Comparison of ENCODE assay signal across 13 cellular contexts in genomic region chr6:139587469-139587868, GRCh38.
A peak's percentile ranks its signal among the peaks of the same experiment; 100 is the strongest.
DNase-seq lines count a peak whose midpoint lies in the region; ATAC-seq and TF ChIP-seq lines count a peak whose summit lies in the region.
"Had no signal": no experiment of that assay in that cellular context is flagged by ENCODE, and none has a peak within 500 bp of the region (broad histone marks: within the 10 kb centered on the region; RNA-seq: fewer than 3 reads in every experiment).

No MANE protein-coding gene starts in this region.

- H3K9me3 Mint-ChIP-seq in mesothelial cell of epicardium = no peaks in the 10 kb centered on the region
- H3K9me3 Mint-ChIP-seq: activated naive CD4-positive, alpha-beta T cell treated with anti-CD3 and anti-CD28 coated beads, Interleukin-2, amount 50 U/mL, for 24 hours; CD4-positive, alpha-beta memory T cell; stimulated activated memory B cell treated with anti-CD40 and anti-IgM and Interleukin-4, amounts not matched to agents 10 μg/mL and 1 μg/mL and 100 μg/mL, for 72 hours; T-helper 2 cell treated with Interferon-gamma antibody and Interleukin-4, amounts not matched to agents 5 μg/mL and 100 μg/mL, for 36 hours had no signal

- no TSS peak for BruUV-seq in A673 (replicated peaks; lab: Mats Ljungman, UMichigan)

- H3K27me3 ChIP-seq in A673 (replicated peaks; ENCODE audit: insufficient read depth, low read depth, low read length, poor library complexity) = no peaks in the 10 kb centered on the region

- peaks cover 1% of the 10 kb centered on the region for H3K36me3 Mint-ChIP-seq in mesothelial cell of epicardium
- H3K36me3 Mint-ChIP-seq: activated naive CD4-positive, alpha-beta T cell treated with anti-CD3 and anti-CD28 coated beads, Interleukin-2, amount 50 U/mL, for 24 hours; CD4-positive, alpha-beta memory T cell; stimulated activated memory B cell treated with anti-CD40 and anti-IgM and Interleukin-4, amounts not matched to agents 10 μg/mL and 1 μg/mL and 100 μg/mL, for 72 hours had no signal

- no peaks in the 10 kb centered on the region for H3K36me3 ChIP-seq in A673 (ENCODE audit: insufficient read depth, low read length, poor library complexity, severe bottlenecking)

- H3K4me3 ChIP-seq in A673 (ENCODE audit: low read depth, low read length, poor library complexity, severe bottlenecking) (no peak overlapping the region), cardiac fibroblast (replicated peaks in 1 of 2; ENCODE audit: low read depth in 2 of 2, low read length in 2 of 2) (no peak overlapping the region)

- no peaks in the 10 kb centered on the region for H3K9me3 ChIP-seq in A673 (ENCODE audit: low read depth, low read length, poor library complexity, severe bottlenecking)

- no peaks in the 10 kb centered on the region for H3K27me3 Mint-ChIP-seq in mesothelial cell of epicardium (ENCODE audit: low read depth)
- H3K27me3 Mint-ChIP-seq: stimulated activated memory B cell treated with anti-CD40 and anti-IgM and Interleukin-4, amounts not matched to agents 10 μg/mL and 1 μg/mL and 100 μg/mL, for 72 hours had no signal

- DNase-seq in A673 (ENCODE audit: low spot score) = peak; percentile 10
- DNase-seq in HT-29 (ENCODE audit: low spot score) = peak; percentile 21
- peak; percentile 79 to 90 for DNase-seq in cardiac fibroblast (ENCODE audit: low read depth in 2 of 2)
- DNase-seq in mesothelial cell of epicardium (ENCODE audit: low spot score in 2 of 2, unreplicated experiment in 2 of 2) = no peak
- DNase-seq in GOT3 (lab: John Stamatoyannopoulos, UW) = no peak
- DNase-seq in activated T-cell treated with anti-CD3 and anti-CD28 coated beads, Interleukin-2, amount 50 U/mL, for 1 hour = no peak
- DNase-seq in ureter (ENCODE audit: low spot score) = no peak
- DNase-seq: CD4-positive, alpha-beta memory T cell; hypothalamus had no signal

- no peak for ATAC-seq in GM19397 (IDR thresholded peaks at IDR 0.05; ENCODE audit: unreplicated experiment)
- ATAC-seq: stimulated activated memory B cell treated with anti-CD40 and anti-IgM and Interleukin-4, amounts not matched to agents 10 μg/mL and 1 μg/mL and 100 μg/mL, for 72 hours had no signal

- H3K27ac Mint-ChIP-seq in mesothelial cell of epicardium = peak overlapping the region; percentile 83
- H3K27ac Mint-ChIP-seq: activated naive CD4-positive, alpha-beta T cell treated with anti-CD3 and anti-CD28 coated beads, Interleukin-2, amount 50 U/mL, for 24 hours; CD4-positive, alpha-beta memory T cell; stimulated activated memory B cell treated with anti-CD40 and anti-IgM and Interleukin-4, amounts not matched to agents 10 μg/mL and 1 μg/mL and 100 μg/mL, for 72 hours; T-helper 2 cell treated with Interferon-gamma antibody and Interleukin-4, amounts not matched to agents 5 μg/mL and 100 μg/mL, for 36 hours had no signal

- TF ChIP-seq CTCF in A673 (conservative IDR thresholded peaks at IDR 0.05; ENCODE audit: low read depth, low read length) (no peak), cardiac fibroblast (IDR thresholded peaks at IDR 0.05; ENCODE audit: low read depth, low read length) (no peak), mesothelial cell of epicardium (IDR thresholded peaks at IDR 0.05; ENCODE audit: unreplicated experiment) (no peak)

- no peak overlapping the region for H3K27ac ChIP-seq in A673 (ENCODE audit: low read depth, low read length, poor library complexity, severe bottlenecking)

- H3K4me1 Mint-ChIP-seq in mesothelial cell of epicardium = peaks cover 66% of the 10 kb centered on the region
- H3K4me1 Mint-ChIP-seq: activated naive CD4-positive, alpha-beta T cell treated with anti-CD3 and anti-CD28 coated beads, Interleukin-2, amount 50 U/mL, for 24 hours had no signal

- CTCF ChIA-PET in A673 (lab: Charles Lee) = no interaction called here

- intact Hi-C loops in A673 (cut with micrococcal nuclease; ENCODE audit: unreplicated experiment) = no loop called here

- POLR2A ChIA-PET in A673 (lab: Charles Lee; ENCODE audit: low non-redundant PET) = no interaction called here

- H3K4me3 Mint-ChIP-seq in mesothelial cell of epicardium = no peak overlapping the region
- H3K4me3 Mint-ChIP-seq: activated naive CD4-positive, alpha-beta T cell treated with anti-CD3 and anti-CD28 coated beads, Interleukin-2, amount 50 U/mL, for 24 hours; CD4-positive, alpha-beta memory T cell; stimulated activated memory B cell treated with anti-CD40 and anti-IgM and Interleukin-4, amounts not matched to agents 10 μg/mL and 1 μg/mL and 100 μg/mL, for 72 hours; T-helper 2 cell treated with Interferon-gamma antibody and Interleukin-4, amounts not matched to agents 5 μg/mL and 100 μg/mL, for 36 hours had no signal

- H3K4me1 ChIP-seq in A673 (ENCODE audit: insufficient read depth, low read length, poor library complexity, severe bottlenecking) = peaks cover 15% of the 10 kb centered on the region

Comparison
In these comparisons a context has a peak if more than half of its experiments do, and no peak if none do; other contexts are left out.
1. DNase-seq: peak in A673 (single experiment), HT-29 (single experiment) and cardiac fibroblast (2 of 2); none in mesothelial cell of epicardium (0 of 2), GOT3 (single experiment), activated T-cell treated with anti-CD3 and anti-CD28 coated beads, Interleukin-2, amount 50 U/mL, for 1 hour (single experiment) and ureter (single experiment).